ENCODE assay signal across 14 cellular contexts in genomic region chr22:17918840-17919239, GRCh38.
A peak's percentile ranks its signal among the peaks of the same experiment; 100 is the strongest.
DNase-seq lines count a peak whose midpoint lies in the region; ATAC-seq and TF ChIP-seq lines count a peak whose summit lies in the region.
"Had no signal": no experiment of that assay in that cellular context is flagged by ENCODE, and none has a peak within 500 bp of the region (broad histone marks: within the 10 kb centered on the region; RNA-seq: fewer than 3 reads in every experiment).

No MANE protein-coding gene starts in this region.

- in situ Hi-C loops in gastrocnemius medialis (cut with MboI; ENCODE audit: low sequenced_read_pairs in 4 of 4), result loop anchor here in 1 of 4 donors (25.0 kb wide), 1 partner anchor 143 kb away; no protein-coding TSS in a partner anchor

- H3K9me3 ChIP-seq in OCI-LY7 (ENCODE audit: low read length), result no peaks in the 10 kb centered on the region
- H3K9me3 ChIP-seq in gastrocnemius medialis, result no peaks in the 10 kb centered on the region
- H3K9me3 ChIP-seq: body of pancreas had no signal

- no peak overlapping the region for H2AFZ ChIP-seq in OCI-LY7 (ENCODE audit: low read length)

- intact Hi-C loops in OCI-LY7 (cut with micrococcal nuclease; ENCODE audit: unreplicated experiment), result no loop called here
- intact Hi-C loops in dorsolateral prefrontal cortex (cut with DNase I), result no loop called here
- intact Hi-C loops in gastrocnemius medialis (cut with DNase I; ENCODE audit: low total_unique reads), result no loop called here

- BruUV-seq in OCI-LY7 (replicated peaks; lab: Mats Ljungman, UMichigan), result no TSS peak

- no peak overlapping the region for H3K4me3 ChIP-seq in OCI-LY7 (ENCODE audit: low read depth, low read length, poor library complexity, severe bottlenecking)
- H3K4me3 ChIP-seq in dorsolateral prefrontal cortex, result peak overlapping the region in 4 of 59 donors; percentile 4 to 15 (median 10)
- no peak overlapping the region for H3K4me3 ChIP-seq in gastrocnemius medialis
- H3K4me3 ChIP-seq: body of pancreas had no signal

- no peak for TF ChIP-seq POLR2A in gastrocnemius medialis (IDR thresholded peaks at IDR 0.05)

- peaks cover 29% of the 10 kb centered on the region for H4K20me1 ChIP-seq in OCI-LY7 (ENCODE audit: insufficient read depth, low read length)

- POLR2A ChIA-PET in OCI-LY7 (lab: Charles Lee), result interaction anchor here (0.6 to 1.1 kb wide), 4 partner anchors 27 to 222 kb away, joined by 3 to 4 read pairs (median 4); no protein-coding TSS in a partner anchor

- H3K4me2 ChIP-seq in OCI-LY7 (ENCODE audit: low read length), result no peak overlapping the region

- H3K36me3 ChIP-seq in OCI-LY7 (ENCODE audit: insufficient read depth, low read length), result peaks cover 25% of the 10 kb centered on the region; the same call in 1 of the 2 replicates
- H3K36me3 ChIP-seq in gastrocnemius medialis, result no peaks in the 10 kb centered on the region

- peak; percentile 89 for DNase-seq in EH (ENCODE audit: low read depth)
- DNase-seq in OCI-LY7 (ENCODE audit: low spot score), result no peak
- DNase-seq in dorsolateral prefrontal cortex, result no peak
- no peak for DNase-seq in gastrocnemius medialis
- no peak for DNase-seq in activated CD4-positive, alpha-beta T cell treated with anti-CD3 and anti-CD28 coated beads for 4 hours
- DNase-seq: activated gamma-delta T cell; body of pancreas; effector CD4-positive, alpha-beta T cell; midbrain; NCI-H1048; nucleus accumbens had no signal

- no peaks in the 10 kb centered on the region for H3K9me2 ChIP-seq in OCI-LY7 (ENCODE audit: insufficient read depth, low read length)

- H3K4me1 ChIP-seq in OCI-LY7 (ENCODE audit: insufficient read depth, low read length, poor library complexity, severe bottlenecking) (peaks cover 65% of the 10 kb centered on the region), gastrocnemius medialis (peaks cover 77 to 81% of the 10 kb centered on the region in 2 donors)

- H3K27ac ChIP-seq in OCI-LY7 (ENCODE audit: low read depth, low read length, poor library complexity, severe bottlenecking), result peak overlapping the region; percentile 15
- peak overlapping the region in 53 of 59 donors; percentile 13 to 98 (median 62) for H3K27ac ChIP-seq in dorsolateral prefrontal cortex
- peak overlapping the region; percentile 45 to 73 (median 68) for H3K27ac ChIP-seq in gastrocnemius medialis
- H3K27ac ChIP-seq: body of pancreas had no signal

- H3K79me2 ChIP-seq in OCI-LY7 (ENCODE audit: insufficient read depth, low read depth, low read length), result peaks cover 100% of the 10 kb centered on the region

- TF ChIP-seq CTCF in OCI-LY7 (conservative IDR thresholded peaks at IDR 0.05; ENCODE audit: low read length), result no peak
- TF ChIP-seq CTCF in dorsolateral prefrontal cortex (IDR thresholded peaks at IDR 0.05 in 54 of 56, conservative IDR thresholded peaks at IDR 0.05 in 2 of 56; ENCODE audit: low read depth in 1 of 56, partially characterized antibody in 56 of 56), result no peak
- TF ChIP-seq CTCF in gastrocnemius medialis (IDR thresholded peaks at IDR 0.05 in 4 of 5, conservative IDR thresholded peaks at IDR 0.05 in 1 of 5), result no peak

- peak in 1 of 2 donors; percentile 60 for ATAC-seq in gastrocnemius medialis
- ATAC-seq in HG02970 (IDR thresholded peaks at IDR 0.05; ENCODE audit: low FRiP score, unreplicated experiment), result no peak
- ATAC-seq in GM19463 (IDR thresholded peaks at IDR 0.05; ENCODE audit: unreplicated experiment), result no peak
- ATAC-seq: body of pancreas, HepG2 had no signal

- H3K27me3 ChIP-seq in dorsolateral prefrontal cortex (no peaks in the 10 kb centered on the region), gastrocnemius medialis (no peaks in the 10 kb centered on the region)
- H3K27me3 ChIP-seq: body of pancreas had no signal

- CTCF ChIA-PET in OCI-LY7 (lab: Charles Lee; ENCODE audit: unreplicated experiment), result no interaction called here

Comparison
In these comparisons a context has a peak if more than half of its experiments do, and no peak if none do; other contexts are left out.
1. H3K27ac ChIP-seq: peak in every context shown above with its lines; median percentile 68 in gastrocnemius medialis; 62 in dorsolateral prefrontal cortex; 15 in OCI-LY7.